Comparison of ENCODE assay signal across 9 cellular contexts in genomic region chr2:12008425-12009061, GRCh38.
DNase-seq lines count a peak whose midpoint lies in the region; ATAC-seq and TF ChIP-seq lines count a peak whose summit lies in the region.
"Had no signal": no experiment of that assay in that cellular context is flagged by ENCODE, and none has a peak within 500 bp of the region (broad histone marks: within the 10 kb centered on the region; RNA-seq: fewer than 3 reads in every experiment).

No MANE protein-coding gene starts in this region.

- no peak for TF ChIP-seq CTCF in foreskin keratinocyte (conservative IDR thresholded peaks at IDR 0.05)
- no peak for TF ChIP-seq CTCF in sigmoid colon (IDR thresholded peaks at IDR 0.05)

- intact Hi-C loops in sigmoid colon (cut with DNase I), result no loop called here

- no peak for TF ChIP-seq POLR2A in sigmoid colon (IDR thresholded peaks at IDR 0.05)

- no peak for TF ChIP-seq EP300 in sigmoid colon (IDR thresholded peaks at IDR 0.05)

- H3K27me3 ChIP-seq in foreskin keratinocyte (no peaks in the 10 kb centered on the region), sigmoid colon (no peaks in the 10 kb centered on the region)

- no peak overlapping the region for H3K4me3 ChIP-seq in sigmoid colon

- H3K27ac ChIP-seq in foreskin keratinocyte, result no peak overlapping the region
- no peak overlapping the region for H3K27ac ChIP-seq in sigmoid colon

- peak; percentile 67 for DNase-seq in M059J (ENCODE audit: low read depth)
- DNase-seq in foreskin keratinocyte, result peak in 1 of 2 donors; percentile 46
- DNase-seq in stimulated activated CD4-positive, alpha-beta T cell treated with anti-CD3 and anti-CD28 coated beads, Interleukin-1b, Interleukin-23, amount 100 ng/mL, for 48 hours, result no peak
- no peak for DNase-seq in activated CD4-positive, alpha-beta T cell treated with anti-CD3 and anti-CD28 coated beads, Interleukin-2, amount 50 U/mL, for 48 hours
- DNase-seq in sigmoid colon, result no peak
- DNase-seq: nucleus accumbens had no signal

- H3K4me1 ChIP-seq in foreskin keratinocyte, result peaks cover 13% of the 10 kb centered on the region
- peaks cover 0 to 8% (median 2%) of the 10 kb centered on the region in 4 donors for H3K4me1 ChIP-seq in sigmoid colon

- ATAC-seq in GM18861 (IDR thresholded peaks at IDR 0.05; ENCODE audit: unreplicated experiment) (peak; percentile 72), HG02610 (IDR thresholded peaks at IDR 0.05; ENCODE audit: unreplicated experiment) (peak; percentile 69), foreskin keratinocyte (peak; percentile 61), GM19324 (IDR thresholded peaks at IDR 0.05; ENCODE audit: low FRiP score, unreplicated experiment) (no peak)

- WGBS in sigmoid colon, 2 donors, result 67 to 81% methylated on average over 6 of the region's 6 CpGs

- no peaks in the 10 kb centered on the region for H3K9me3 ChIP-seq in sigmoid colon

- no peaks in the 10 kb centered on the region for H3K36me3 ChIP-seq in sigmoid colon
